Comparison of ENCODE assay signal across 21 cellular contexts in the genomic region with DNA sequence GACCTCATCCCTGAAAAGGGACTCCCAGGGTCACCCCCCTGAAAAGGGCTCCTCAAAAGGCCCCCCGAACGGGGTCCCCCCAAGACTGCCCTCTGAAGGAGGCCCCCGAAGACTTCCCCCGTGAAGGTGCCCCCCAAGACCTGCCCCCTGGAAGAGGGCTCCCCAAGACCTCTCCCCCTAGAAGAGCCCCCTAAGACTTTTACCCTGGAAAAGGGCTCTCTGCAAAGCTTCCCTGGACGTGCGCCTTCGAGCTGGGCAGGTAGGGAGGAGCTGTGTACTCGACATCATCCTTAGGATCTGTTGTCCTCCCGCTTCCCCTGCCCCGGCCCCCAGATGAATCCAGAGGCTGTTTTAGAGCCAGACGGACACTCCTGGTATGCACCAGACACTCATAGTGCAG. TPM values are rescaled to one million over a fixed set of nuclear protein-coding genes. Genes with fewer than 3 reads are reported as not detected.
DNase-seq lines count a peak whose midpoint lies in the region; ATAC-seq and TF ChIP-seq lines count a peak whose summit lies in the region.
"Had no signal": no experiment of that assay in that cellular context is flagged by ENCODE, and none has a peak within 500 bp of the region (broad histone marks: within the 10 kb centered on the region; RNA-seq: fewer than 3 reads in every experiment).

No MANE protein-coding gene starts in this region.

- intact Hi-C loops in left ventricle myocardium superior (cut with micrococcal nuclease): no loop called here
- intact Hi-C loops in left ventricle myocardium inferior (cut with micrococcal nuclease): no loop called here
- intact Hi-C loops in activated T-helper 1 cell treated with anti-CD3 and anti-CD28 coated beads, Interleukin-12 subunit alpha, Interleukin-12 subunit beta, Interleukin-2, Interleukin-4 antibody, amounts not matched to agents 30 ng/mL and 10 ng/mL and 1 ng/mL, durations not matched to agents 14 hours and 24 hours and 36 hours (cut with micrococcal nuclease): loop anchor here (10.0 kb wide), 1 partner anchor 1013 kb away; the partner anchor contains the start of gene PPP2R3B
- intact Hi-C loops in esophagus squamous epithelium (cut with DNase I): no loop called here

- peaks cover 20% of the 10 kb centered on the region for H3K36me3 Mint-ChIP-seq in activated T-helper 1 cell treated with anti-CD3 and anti-CD28 coated beads, Interleukin-12 subunit alpha, Interleukin-12 subunit beta, Interleukin-2, Interleukin-4 antibody, amounts not matched to agents 30 ng/mL and 10 ng/mL and 1 ng/mL, durations not matched to agents 14 hours and 24 hours and 36 hours (ENCODE audit: low read depth)
- H3K36me3 Mint-ChIP-seq in nephron (ENCODE audit: low read depth): peaks cover 19% of the 10 kb centered on the region

- H3K9me3 ChIP-seq in left ventricle myocardium inferior (replicated peaks): no peaks in the 10 kb centered on the region
- H3K9me3 ChIP-seq in esophagus squamous epithelium: no peaks in the 10 kb centered on the region

- no peak for TF ChIP-seq POLR2A in esophagus squamous epithelium (IDR thresholded peaks at IDR 0.05)

- H3K36me3 ChIP-seq in left ventricle myocardium inferior (peaks cover 25% of the 10 kb centered on the region), esophagus squamous epithelium (peaks cover 0 to 61% (median 0%) of the 10 kb centered on the region in 3 donors)

- peaks cover 29% of the 10 kb centered on the region for H3K4me1 Mint-ChIP-seq in activated T-helper 1 cell treated with anti-CD3 and anti-CD28 coated beads, Interleukin-12 subunit alpha, Interleukin-12 subunit beta, Interleukin-2, Interleukin-4 antibody, amounts not matched to agents 30 ng/mL and 10 ng/mL and 1 ng/mL, durations not matched to agents 14 hours and 24 hours and 36 hours (ENCODE audit: low read depth)
- H3K4me1 Mint-ChIP-seq in nephron: peaks cover 35% of the 10 kb centered on the region

- no peak overlapping the region for H3K27ac Mint-ChIP-seq in activated T-helper 1 cell treated with anti-CD3 and anti-CD28 coated beads, Interleukin-12 subunit alpha, Interleukin-12 subunit beta, Interleukin-2, Interleukin-4 antibody, amounts not matched to agents 30 ng/mL and 10 ng/mL and 1 ng/mL, durations not matched to agents 14 hours and 24 hours and 36 hours
- H3K27ac Mint-ChIP-seq in nephron: peak overlapping the region in 2 of 3 experiments; percentile 38 to 62

- 81 to 87% methylated on average over 3 to 5 of the region's 11 CpGs for WGBS in esophagus squamous epithelium, 2 donors

- no peak for TF ChIP-seq CTCF in left ventricle myocardium inferior (IDR thresholded peaks at IDR 0.05; ENCODE audit: borderline replicate concordance)
- no peak for TF ChIP-seq CTCF in nephron (IDR thresholded peaks at IDR 0.05; ENCODE audit: unreplicated experiment in 3 of 3)
- TF ChIP-seq CTCF in esophagus squamous epithelium (IDR thresholded peaks at IDR 0.05): no peak

- ATAC-seq in left ventricle myocardium superior: no peak

- no peaks in the 10 kb centered on the region for H3K9me3 Mint-ChIP-seq in activated T-helper 1 cell treated with anti-CD3 and anti-CD28 coated beads, Interleukin-12 subunit alpha, Interleukin-12 subunit beta, Interleukin-2, Interleukin-4 antibody, amounts not matched to agents 30 ng/mL and 10 ng/mL and 1 ng/mL, durations not matched to agents 14 hours and 24 hours and 36 hours
- no peaks in the 10 kb centered on the region for H3K9me3 Mint-ChIP-seq in nephron

- H3K4me3 ChIP-seq in left ventricle myocardium inferior: no peak overlapping the region
- H3K4me3 ChIP-seq in esophagus squamous epithelium: no peak overlapping the region
- H3K4me3 ChIP-seq: PC-9 had no signal

- peak overlapping the region; percentile 11 for H3K4me3 Mint-ChIP-seq in activated T-helper 1 cell treated with anti-CD3 and anti-CD28 coated beads, Interleukin-12 subunit alpha, Interleukin-12 subunit beta, Interleukin-2, Interleukin-4 antibody, amounts not matched to agents 30 ng/mL and 10 ng/mL and 1 ng/mL, durations not matched to agents 14 hours and 24 hours and 36 hours
- no peak overlapping the region for H3K4me3 Mint-ChIP-seq in nephron
- H3K4me3 Mint-ChIP-seq: CD14-positive monocyte, H9 had no signal

- no peak overlapping the region for H3K27ac ChIP-seq in left ventricle myocardium inferior (replicated peaks)
- no peak overlapping the region for H3K27ac ChIP-seq in esophagus squamous epithelium
- H3K27ac ChIP-seq: KMS-11, PC-9 had no signal

- no peaks in the 10 kb centered on the region for H3K27me3 Mint-ChIP-seq in activated T-helper 1 cell treated with anti-CD3 and anti-CD28 coated beads, Interleukin-12 subunit alpha, Interleukin-12 subunit beta, Interleukin-2, Interleukin-4 antibody, amounts not matched to agents 30 ng/mL and 10 ng/mL and 1 ng/mL, durations not matched to agents 14 hours and 24 hours and 36 hours (ENCODE audit: insufficient read depth)
- H3K27me3 Mint-ChIP-seq in nephron (ENCODE audit: low read depth): no peaks in the 10 kb centered on the region

- peaks cover 21% of the 10 kb centered on the region for H3K4me1 ChIP-seq in left ventricle myocardium inferior
- peaks cover 4 to 33% (median 5%) of the 10 kb centered on the region in 3 donors for H3K4me1 ChIP-seq in esophagus squamous epithelium

- H3K27me3 ChIP-seq in left ventricle myocardium inferior (ENCODE audit: low read depth): no peaks in the 10 kb centered on the region
- no peaks in the 10 kb centered on the region for H3K27me3 ChIP-seq in esophagus squamous epithelium

- DNase-seq in left ventricle myocardium superior (peak; percentile 12), left ventricle myocardium inferior (no peak), DMS153 treated with DMSO at 0.1 percent for 48 hours (lab: John Stamatoyannopoulos, UW; ENCODE audit: unreplicated experiment) (no peak), esophagus squamous epithelium (lab: John Stamatoyannopoulos, UW) (no peak), NCI-H446 (lab: John Stamatoyannopoulos, UW) (no peak)
- no peak for DNase-seq in activated T-helper 1 cell treated with anti-CD3 and anti-CD28 coated beads, Interleukin-12 subunit alpha, Interleukin-12 subunit beta, Interleukin-2, Interleukin-4 antibody, amounts not matched to agents 30 ng/mL and 10 ng/mL and 1 ng/mL, durations not matched to agents 14 hours and 24 hours and 36 hours (ENCODE audit: low spot score)
- peak; percentile 18 for DNase-seq in stimulated activated CD8-positive, alpha-beta memory T cell treated with anti-CD3 and anti-CD28 coated beads, Interleukin-4, amount 100 ng/mL, for 48 hours
- DNase-seq: ACHN, AML-193, DMS 273 treated with DMSO at 0.1 percent for 48 hours, GDM1, H9, MV-4-11, NCI-H1694 treated with DMSO at 0.1 percent for 48 hours, NCI-H2107, NCI-H226, NCI-H524 treated with DMSO at 0.1 percent for 48 hours, PC-9 had no signal

RNA-seq across cellular contexts. Expression of gene SLC25A6, which starts 5.5 kb away (rescaled TPM):
- 172 TPM for total RNA-seq in left ventricle myocardium superior
- 158 TPM for total RNA-seq in left ventricle myocardium inferior
- 281 and 289 TPM in 2 replicates for total RNA-seq in activated T-helper 1 cell treated with anti-CD3 and anti-CD28 coated beads, Interleukin-12 subunit alpha, Interleukin-12 subunit beta, Interleukin-2, Interleukin-4 antibody, amounts not matched to agents 30 ng/mL and 10 ng/mL and 1 ng/mL, durations not matched to agents 14 hours and 24 hours and 36 hours
- total RNA-seq in esophagus squamous epithelium: 100 to 1,000 TPM; 217 to 417 (median 248) TPM

RNA-seq across cellular contexts. Expression of gene ASMTL, which starts 55.3 kb away (rescaled TPM):
- total RNA-seq in left ventricle myocardium superior: 34.3 TPM
- total RNA-seq in left ventricle myocardium inferior: 36.5 TPM
- total RNA-seq in activated T-helper 1 cell treated with anti-CD3 and anti-CD28 coated beads, Interleukin-12 subunit alpha, Interleukin-12 subunit beta, Interleukin-2, Interleukin-4 antibody, amounts not matched to agents 30 ng/mL and 10 ng/mL and 1 ng/mL, durations not matched to agents 14 hours and 24 hours and 36 hours: 45.4 and 48.0 TPM in 2 replicates
- total RNA-seq in esophagus squamous epithelium: 10 to 100 TPM in 2 of 4 donors, 1 to 10 TPM in 2; 4.4 to 21.4 (median 11.1) TPM

Comparison
In these comparisons a context has a peak if more than half of its experiments do, and no peak if none do; other contexts are left out.
1. DNase-seq: peak in left ventricle myocardium superior (single experiment) and stimulated activated CD8-positive, alpha-beta memory T cell treated with anti-CD3 and anti-CD28 coated beads, Interleukin-4, amount 100 ng/mL, for 48 hours (single experiment); none in left ventricle myocardium inferior (single experiment), activated T-helper 1 cell treated with anti-CD3 and anti-CD28 coated beads, Interleukin-12 subunit alpha, Interleukin-12 subunit beta, Interleukin-2, Interleukin-4 antibody, amounts not matched to agents 30 ng/mL and 10 ng/mL and 1 ng/mL, durations not matched to agents 14 hours and 24 hours and 36 hours (single experiment), DMS153 treated with DMSO at 0.1 percent for 48 hours (single experiment), esophagus squamous epithelium (single experiment) and NCI-H446 (0 of 2).